Comparison of ENCODE assay signal across 1 cellular context in genomic region chr2:240733803-240734495, GRCh38.
TF ChIP-seq lines count a peak whose summit lies in the region.

No MANE protein-coding gene starts in this region.

TF ChIP-seq in IMR-90, 13 proteins besides CTCF, POLR2A, EP300 and RAD21 (continued from another document):
- TF ChIP-seq RCOR1 (IDR thresholded peaks at IDR 0.05; ENCODE audit: insufficient replicate concordance, low read length) (no peak), FOS (IDR thresholded peaks at IDR 0.05; ENCODE audit: low read depth, low read length) (no peak)
TF ChIP-seq in IMR-90: peak in this region for 0.
